In the genomic region with DNA sequence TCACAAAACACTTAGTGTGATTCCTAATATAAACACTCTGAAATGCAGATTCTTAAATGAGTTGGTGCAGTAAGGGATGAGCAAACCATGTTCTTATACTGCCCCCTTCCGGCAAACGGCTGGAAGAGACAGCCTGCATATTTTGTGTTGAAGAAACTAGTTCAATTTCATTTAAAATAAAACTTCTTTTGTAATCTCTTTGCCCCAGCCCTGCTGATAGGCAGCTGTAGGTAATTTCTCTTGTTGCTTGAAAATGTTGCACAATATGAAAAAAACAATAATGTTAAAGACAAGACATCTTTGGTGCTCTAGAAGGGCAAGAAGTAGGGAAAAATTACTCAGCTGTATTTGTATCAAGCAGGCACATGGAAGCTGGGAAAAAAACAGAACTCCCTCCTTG, we compare ENCODE assay signal across 9 cellular contexts.
DNase-seq lines count a peak whose midpoint lies in the region; ATAC-seq, FAIRE-seq and TF ChIP-seq lines count a peak whose summit lies in the region.
"Had no signal": no experiment of that assay in that cellular context is flagged by ENCODE, and none has a peak within 500 bp of the region (broad histone marks: within the 10 kb centered on the region; RNA-seq: fewer than 3 reads in every experiment).

No MANE protein-coding gene starts in this region.

- H3K9ac ChIP-seq in endodermal cell (ENCODE audit: extremely low read depth, low read length, poor library complexity, severe bottlenecking) = no peak overlapping the region

- H3K4me3 ChIP-seq in GM06990 (replicated peaks; ENCODE audit: low read depth, low read length) (no peak overlapping the region), endodermal cell (ENCODE audit: low read length) (no peak overlapping the region)

- no peak overlapping the region for H3K27ac Mint-ChIP-seq in endodermal cell
- H3K27ac Mint-ChIP-seq: IgD-negative memory B cell had no signal

- H3K4me1 ChIP-seq in endodermal cell (ENCODE audit: control insufficient read depth, insufficient read depth, low read length) = peaks cover 3% of the 10 kb centered on the region

- peaks cover 4% of the 10 kb centered on the region for H3K9me3 Mint-ChIP-seq in endodermal cell
- H3K9me3 Mint-ChIP-seq: IgD-negative memory B cell had no signal

- H3K27me3 Mint-ChIP-seq in endodermal cell (ENCODE audit: insufficient read depth) = no peaks in the 10 kb centered on the region

- DNase-seq in GM06990 (ENCODE audit: extremely low read depth, insufficient read length) (no peak), NCI-H2029 treated with DMSO at 0.1 percent for 48 hours (lab: John Stamatoyannopoulos, UW) (peak; percentile 0), endodermal cell (peak; percentile 80), mucosa of gallbladder (ENCODE audit: low spot score) (peak; percentile 42), superior temporal gyrus (ENCODE audit: extremely low spot score) (peak; percentile 92)
- peak; percentile 26 for DNase-seq in activated CD4-positive, alpha-beta T cell treated with anti-CD3 and anti-CD28 coated beads, Interleukin-2, amount 50 U/mL, for 1 hour

- FAIRE-seq in A204.1 (lab: Jason Lieb, UNC) = peak; percentile 88

- H3K4me3 Mint-ChIP-seq in endodermal cell = no peak overlapping the region
- H3K4me3 Mint-ChIP-seq: IgD-negative memory B cell had no signal

- TF ChIP-seq CTCF in GM06990 (IDR thresholded peaks at IDR 0.05; ENCODE audit: insufficient read depth, low read length, poor library complexity, severe bottlenecking) (peak; percentile 79), endodermal cell (conservative IDR thresholded peaks at IDR 0.05) (peak; percentile 96)

- H3K27me3 ChIP-seq in GM06990 (replicated peaks; ENCODE audit: control insufficient read depth, insufficient read depth, low read length) (no peaks in the 10 kb centered on the region), endodermal cell (ENCODE audit: control insufficient read depth, insufficient read depth, low read length, poor library complexity, severe bottlenecking) (no peaks in the 10 kb centered on the region)

- peaks cover 4% of the 10 kb centered on the region for H3K36me3 Mint-ChIP-seq in endodermal cell (ENCODE audit: low read depth)

- WGBS in endodermal cell (ENCODE audit: insufficient coverage in 1 of 2, insufficient read length in 1 of 2), 2 experiments = 0% methylated on average over 2 of the region's 2 CpGs; no CpG with 5 or more reads in 1 of the 2 experiments

- ATAC-seq in HG02571 (IDR thresholded peaks at IDR 0.05; ENCODE audit: unreplicated experiment) = peak; percentile 78

- H3K36me3 ChIP-seq in GM06990 (ENCODE audit: control insufficient read depth, insufficient read depth, low read length) (no peaks in the 10 kb centered on the region), endodermal cell (ENCODE audit: control insufficient read depth, insufficient read depth, low read length) (no peaks in the 10 kb centered on the region)

- peaks cover 10% of the 10 kb centered on the region for H3K4me1 Mint-ChIP-seq in endodermal cell
- H3K4me1 Mint-ChIP-seq: IgD-negative memory B cell had no signal

- no peaks in the 10 kb centered on the region for H3K9me3 ChIP-seq in endodermal cell (ENCODE audit: control insufficient read depth, low read length)

- H3K27ac ChIP-seq in endodermal cell (ENCODE audit: low read depth, low read length) = no peak overlapping the region
